ENCODE assay signal across 19 cellular contexts in the genomic region with DNA sequence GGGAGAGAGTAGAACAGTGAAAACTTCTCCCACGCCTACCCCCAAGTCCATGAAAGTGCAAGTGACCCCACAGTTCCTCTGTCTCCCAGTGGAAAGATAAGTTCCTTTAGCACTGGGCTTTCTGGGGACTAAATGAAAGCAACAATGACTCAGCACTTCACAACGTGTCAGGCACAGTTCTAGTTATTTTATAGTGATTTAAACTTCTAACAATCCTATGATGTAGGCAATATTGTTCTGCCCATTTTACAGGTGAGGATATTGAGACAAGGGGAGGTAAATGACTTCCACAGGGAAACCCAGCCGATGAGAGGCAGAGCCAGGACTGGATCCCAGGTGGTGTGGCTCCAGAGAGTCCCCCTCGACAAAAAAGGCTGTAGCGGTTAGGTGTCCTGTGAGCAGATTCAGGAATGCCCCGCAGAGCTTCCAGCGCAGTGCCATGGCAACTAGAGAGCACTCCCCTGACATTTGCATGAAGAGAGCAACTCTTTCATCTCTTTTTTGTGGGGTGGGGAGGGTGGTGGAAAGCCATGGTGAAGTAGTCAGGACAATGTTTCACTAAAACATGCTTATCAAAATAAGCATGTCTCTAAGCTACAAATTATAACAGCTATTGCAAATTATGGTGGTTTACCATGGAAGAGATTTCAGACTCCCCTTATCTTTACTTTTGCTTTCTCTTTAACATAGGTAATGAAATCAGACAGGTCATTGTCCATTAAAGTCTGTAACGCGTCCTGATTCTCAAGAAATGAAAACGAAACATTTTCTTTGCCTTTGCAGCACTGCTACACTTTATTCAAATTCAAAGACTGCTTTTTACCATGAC.
DNase-seq lines count a peak whose midpoint lies in the region; ATAC-seq, FAIRE-seq and TF ChIP-seq lines count a peak whose summit lies in the region.
"Had no signal": no experiment of that assay in that cellular context is flagged by ENCODE, and none has a peak within 500 bp of the region (broad histone marks: within the 10 kb centered on the region; RNA-seq: fewer than 3 reads in every experiment).

No MANE protein-coding gene starts in this region.

- H3K9me3 Mint-ChIP-seq in H9 (no peaks in the 10 kb centered on the region), astrocyte (ENCODE audit: unreplicated experiment) (peaks cover 5% of the 10 kb centered on the region)
- H3K9me3 Mint-ChIP-seq: activated B cell treated with CpG ODN at 0.5 μM for 24 hours; activated CD8-positive, alpha-beta T cell treated with anti-CD3 and anti-CD28 coated beads for 36 hours; activated T-cell treated with anti-CD3 and anti-CD28 coated beads, Interleukin-2, amount 50 U/mL, for 4 hours had no signal

- H3K27ac ChIP-seq in A673 (ENCODE audit: low read depth, low read length, poor library complexity, severe bottlenecking) = peak overlapping the region; percentile 38
- H3K27ac ChIP-seq in H9 (ENCODE audit: insufficient read length, low read depth, low read length) = no peak overlapping the region
- no peak overlapping the region for H3K27ac ChIP-seq in astrocyte (ENCODE audit: low read depth, low read length)
- no peak overlapping the region for H3K27ac ChIP-seq in kidney (ENCODE audit: low read depth in 2 of 2, low read length in 2 of 2)
- no peak overlapping the region for H3K27ac ChIP-seq in heart left ventricle
- H3K27ac ChIP-seq: heart right ventricle had no signal

- no peak overlapping the region for H2BK120ac ChIP-seq in H9 (ENCODE audit: low read depth, low read length, poor library complexity, severe bottlenecking)

- no peaks in the 10 kb centered on the region for H3K23me2 ChIP-seq in H9 (ENCODE audit: insufficient read length, low read depth, low read length, poor library complexity, severe bottlenecking)

- no TSS peak for BruUV-seq in A673 (replicated peaks; lab: Mats Ljungman, UMichigan)

- no peak overlapping the region for H2BK20ac ChIP-seq in H9 (ENCODE audit: low read depth, low read length, poor library complexity, severe bottlenecking)

- H2BK15ac ChIP-seq in H9 (ENCODE audit: low read depth, low read length) = no peak overlapping the region

- no peak overlapping the region for H2BK12ac ChIP-seq in H9 (ENCODE audit: insufficient read length, low read depth, low read length)

- no peak overlapping the region for H3K4ac ChIP-seq in H9 (ENCODE audit: low read depth, low read length)

- H2BK5ac ChIP-seq in H9 (ENCODE audit: insufficient read length, low read length) = no peak overlapping the region

- no peak for TF ChIP-seq POLR2A in heart left ventricle (IDR thresholded peaks at IDR 0.05)

- H3K4me3 ChIP-seq in A673 (ENCODE audit: low read depth, low read length, poor library complexity, severe bottlenecking) (no peak overlapping the region), astrocyte (ENCODE audit: insufficient read depth, low read depth, low read length) (peak overlapping the region; percentile 21), kidney (ENCODE audit: low read length in 2 of 2) (peak overlapping the region; percentile 15 to 18), heart left ventricle (no peak overlapping the region)
- H3K4me3 ChIP-seq: heart right ventricle had no signal

- intact Hi-C loops in A673 (cut with micrococcal nuclease; ENCODE audit: unreplicated experiment) = no loop called here
- intact Hi-C loops in kidney (cut with DNase I) = no loop called here
- intact Hi-C loops in heart left ventricle (cut with DNase I) = no loop called here

- no peaks in the 10 kb centered on the region; a peak in 1 of 7 replicates for H3K36me3 Mint-ChIP-seq in H9 (ENCODE audit: insufficient read depth in 1 of 3, low read depth in 3 of 3)
- no peaks in the 10 kb centered on the region for H3K36me3 Mint-ChIP-seq in astrocyte (ENCODE audit: low read depth, unreplicated experiment)
- H3K36me3 Mint-ChIP-seq: activated naive CD8-positive, alpha-beta T cell; CD8-positive, alpha-beta memory T cell had no signal

- POLR2A ChIA-PET in A673 (lab: Charles Lee; ENCODE audit: low non-redundant PET) = no interaction called here

- ATAC-seq in heart left ventricle (no peak), HG03135 (IDR thresholded peaks at IDR 0.05; ENCODE audit: unreplicated experiment) (no peak)
- ATAC-seq: activated CD8-positive, alpha-beta T cell treated with anti-CD3 and anti-CD28 coated beads for 36 hours; activated T-cell treated with anti-CD3 and anti-CD28 coated beads, Interleukin-2, amount 50 U/mL, for 4 hours; heart right ventricle; left cardiac atrium; right cardiac atrium had no signal

- CTCF ChIA-PET in A673 (lab: Charles Lee) = no interaction called here

- DNase-seq in A673 (ENCODE audit: low spot score) = no peak
- peak; percentile 77 for DNase-seq in H9
- DNase-seq in astrocyte (ENCODE audit: low read depth) = peak; percentile 8
- DNase-seq in kidney = no peak
- no peak for DNase-seq in heart left ventricle
- DNase-seq in GF-D8 (lab: John Stamatoyannopoulos, UW) = no peak
- DNase-seq in GM19240 (ENCODE audit: insufficient read length, low spot score) = no peak
- DNase-seq: activated B cell treated with CpG ODN at 0.5 μM for 24 hours; activated CD8-positive, alpha-beta T cell treated with anti-CD3 and anti-CD28 coated beads for 36 hours; activated T-cell treated with anti-CD3 and anti-CD28 coated beads, Interleukin-2, amount 50 U/mL, for 4 hours; CD8-positive, alpha-beta memory T cell; heart right ventricle; left cardiac atrium; NCI-H1436; NCI-H226; nucleus accumbens; right cardiac atrium had no signal

- no peak overlapping the region for H3K56ac ChIP-seq in H9 (ENCODE audit: insufficient read length, low read depth, low read length)

- WGBS in H9 (ENCODE audit: extremely low coverage, insufficient read length, low lambda C conversion rate) = no CpG with 5 or more reads among the region's 10 CpGs
- 57 to 63% (median 61%) methylated on average over 10 of the region's 10 CpGs for WGBS in heart left ventricle, 4 donors

- no peak overlapping the region for H4K91ac ChIP-seq in H9 (ENCODE audit: insufficient read length, low read depth, low read length)

- H4K20me1 ChIP-seq in H9 (ENCODE audit: control insufficient read depth, insufficient read depth, insufficient read length) (no peaks in the 10 kb centered on the region), astrocyte (ENCODE audit: insufficient read depth, low read length) (no peaks in the 10 kb centered on the region)

- H3K9ac ChIP-seq in H9 (ENCODE audit: extremely low read depth, insufficient read length, low read length) (no peak overlapping the region), astrocyte (ENCODE audit: low read length) (no peak overlapping the region), kidney (ENCODE audit: low read length in 2 of 2) (no peak overlapping the region)

- H3K27ac Mint-ChIP-seq in H9 = no peak overlapping the region
- no peak overlapping the region for H3K27ac Mint-ChIP-seq in astrocyte (ENCODE audit: unreplicated experiment)
- H3K27ac Mint-ChIP-seq: activated B cell treated with CpG ODN at 0.5 μM for 24 hours; activated CD8-positive, alpha-beta T cell treated with anti-CD3 and anti-CD28 coated beads for 36 hours; activated naive CD8-positive, alpha-beta T cell had no signal

- H2AFZ ChIP-seq in H9 (ENCODE audit: low read length) = no peak overlapping the region
- peak overlapping the region; percentile 2 for H2AFZ ChIP-seq in astrocyte (ENCODE audit: low read depth, low read length)

- H2AK5ac ChIP-seq in H9 (ENCODE audit: insufficient read length, low read length) = no peak overlapping the region

- no peak overlapping the region for H4K5ac ChIP-seq in H9 (ENCODE audit: insufficient read length, low read depth, low read length)

- H3K27me3 Mint-ChIP-seq in H9 (ENCODE audit: low read depth) (peaks cover 90% of the 10 kb centered on the region), astrocyte (ENCODE audit: low read depth, unreplicated experiment) (peaks cover 43% of the 10 kb centered on the region)

- no peak for FAIRE-seq in astrocyte (lab: Jason Lieb, UNC)
- FAIRE-seq in kidney (lab: Jason Lieb, UNC) = no peak

- TF ChIP-seq CTCF in A673 (conservative IDR thresholded peaks at IDR 0.05; ENCODE audit: low read depth, low read length) (no peak), H9 (conservative IDR thresholded peaks at IDR 0.05) (no peak), astrocyte (IDR thresholded peaks at IDR 0.05; ENCODE audit: insufficient read depth, low read depth, low read length) (no peak), kidney (IDR thresholded peaks at IDR 0.05; ENCODE audit: borderline replicate concordance, extremely low read depth, insufficient read depth) (no peak), heart left ventricle (IDR thresholded peaks at IDR 0.05) (no peak)

- H3K4me2 ChIP-seq in H9 (ENCODE audit: insufficient read depth, insufficient read length, low read length) = no peak overlapping the region
- peak overlapping the region; percentile 68 for H3K4me2 ChIP-seq in astrocyte (ENCODE audit: low read length)

- H3T11ph ChIP-seq in H9 (ENCODE audit: low read length) = no peak overlapping the region

- H3K36me3 ChIP-seq in A673 (ENCODE audit: insufficient read depth, low read length, poor library complexity, severe bottlenecking) = no peaks in the 10 kb centered on the region
- H3K36me3 ChIP-seq in astrocyte (ENCODE audit: insufficient read depth, low read length) = no peaks in the 10 kb centered on the region
- H3K36me3 ChIP-seq in kidney (ENCODE audit: control insufficient read depth in 1 of 2, insufficient read depth in 2 of 2, low read length in 2 of 2) = no peaks in the 10 kb centered on the region
- no peaks in the 10 kb centered on the region for H3K36me3 ChIP-seq in heart left ventricle
- H3K36me3 ChIP-seq: heart right ventricle had no signal

- H3K18ac ChIP-seq in H9 (ENCODE audit: insufficient read length, low read depth, low read length) = no peak overlapping the region

- no peak overlapping the region for H4K8ac ChIP-seq in H9 (replicated peaks; ENCODE audit: insufficient read length, low read depth, low read length)

- H3K79me2 ChIP-seq in H9 (ENCODE audit: insufficient read depth, low read length) (no peaks in the 10 kb centered on the region), astrocyte (ENCODE audit: insufficient read depth, low read length) (no peaks in the 10 kb centered on the region)

- H3K4me3 Mint-ChIP-seq in H9 = no peak overlapping the region
- H3K4me3 Mint-ChIP-seq in astrocyte (ENCODE audit: unreplicated experiment) = no peak overlapping the region
- H3K4me3 Mint-ChIP-seq: activated B cell treated with CpG ODN at 0.5 μM for 24 hours; activated CD8-positive, alpha-beta T cell treated with anti-CD3 and anti-CD28 coated beads for 36 hours; activated naive CD8-positive, alpha-beta T cell; activated T-cell treated with anti-CD3 and anti-CD28 coated beads, Interleukin-2, amount 50 U/mL, for 4 hours; CD8-positive, alpha-beta memory T cell had no signal

- peaks cover 15 to 16% of the 10 kb centered on the region in 2 experiments for H3K4me1 Mint-ChIP-seq in H9
- H3K4me1 Mint-ChIP-seq in astrocyte (ENCODE audit: low read depth, unreplicated experiment) = no peaks in the 10 kb centered on the region
- H3K4me1 Mint-ChIP-seq: activated B cell treated with CpG ODN at 0.5 μM for 24 hours; CD8-positive, alpha-beta memory T cell had no signal

- no peaks in the 10 kb centered on the region for H3K9me3 ChIP-seq in A673 (ENCODE audit: low read depth, low read length, poor library complexity, severe bottlenecking)
- no peaks in the 10 kb centered on the region for H3K9me3 ChIP-seq in H9 (ENCODE audit: control insufficient read depth, low read depth, low read length)
- H3K9me3 ChIP-seq in astrocyte (ENCODE audit: insufficient read depth, low read depth, low read length) = no peaks in the 10 kb centered on the region
- no peaks in the 10 kb centered on the region for H3K9me3 ChIP-seq in kidney (ENCODE audit: control insufficient read depth in 1 of 2, low read length in 2 of 2)
- no peaks in the 10 kb centered on the region for H3K9me3 ChIP-seq in heart left ventricle
- H3K9me3 ChIP-seq: heart right ventricle had no signal

- H3K4me1 ChIP-seq in A673 (ENCODE audit: insufficient read depth, low read length, poor library complexity, severe bottlenecking) (no peaks in the 10 kb centered on the region), H9 (ENCODE audit: insufficient read depth, low read length) (peaks cover 6% of the 10 kb centered on the region; the same call in 1 of the 2 replicates), astrocyte (ENCODE audit: insufficient read depth, low read length) (no peaks in the 10 kb centered on the region), kidney (ENCODE audit: control insufficient read depth in 1 of 2, insufficient read depth in 1 of 2, low read depth in 1 of 2, low read length in 2 of 2) (no peaks in the 10 kb centered on the region), heart left ventricle (no peaks in the 10 kb centered on the region)
- H3K4me1 ChIP-seq: heart right ventricle had no signal

- no peak overlapping the region for H3K23ac ChIP-seq in H9 (ENCODE audit: insufficient read length, low read depth, low read length)

- no peaks in the 10 kb centered on the region for H3K79me1 ChIP-seq in H9 (ENCODE audit: insufficient read depth, low read depth, low read length, poor library complexity, severe bottlenecking)

- H3K27me3 ChIP-seq in A673 (replicated peaks; ENCODE audit: insufficient read depth, low read depth, low read length, poor library complexity) = no peaks in the 10 kb centered on the region
- no peaks in the 10 kb centered on the region for H3K27me3 ChIP-seq in H9 (ENCODE audit: insufficient read depth, low read length)
- no peaks in the 10 kb centered on the region for H3K27me3 ChIP-seq in astrocyte (ENCODE audit: insufficient read depth, low read length)
- H3K27me3 ChIP-seq in heart left ventricle = no peaks in the 10 kb centered on the region

- H3K14ac ChIP-seq in H9 (ENCODE audit: insufficient read depth, low read length) = no peak overlapping the region

Comparison
In these comparisons a context has a peak if more than half of its experiments do, and no peak if none do; other contexts are left out.
1. DNase-seq: peak in H9 (single experiment) and astrocyte (single experiment); none in A673 (single experiment), kidney (single experiment), heart left ventricle (0 of 5), GF-D8 (single experiment) and GM19240 (single experiment).
2. H3K4me3 ChIP-seq: peak in astrocyte (single experiment) and kidney (2 of 2); none in A673 (single experiment) and heart left ventricle (0 of 12).